Comparison of ENCODE assay signal across 20 cellular contexts in genomic region chr9:89039092-89039465, GRCh38. TPM values are rescaled to one million over a fixed set of nuclear protein-coding genes. Genes with fewer than 3 reads are reported as not detected.
"Had no signal": no experiment of that assay in that cellular context is flagged by ENCODE, and none has a peak within 500 bp of the region (broad histone marks: within the 10 kb centered on the region; RNA-seq: fewer than 3 reads in every experiment).

No MANE protein-coding gene starts in this region.

- H3K4me2 ChIP-seq: neural progenitor cell had no signal

- H3K36me3 ChIP-seq: ascending aorta, cardiac muscle cell, neural progenitor cell, ovary, right lobe of liver, spleen had no signal

- ATAC-seq: activated CD8-positive, alpha-beta T cell treated with anti-CD3 and anti-CD28 coated beads for 36 hours; activated naive CD8-positive, alpha-beta T cell treated with anti-CD3 and anti-CD28 coated beads, Interleukin-2, amount 50 U/mL, for 24 hours; effector memory CD8-positive, alpha-beta T cell; left lobe of liver; naive thymus-derived CD4-positive, alpha-beta T cell; right lobe of liver; stimulated activated naive B cell treated with anti-CD40 and anti-IgM and Interleukin-4, amounts not matched to agents 10 μg/mL and 1 μg/mL and 100 μg/mL, for 72 hours had no signal

- H2AFZ ChIP-seq: neural progenitor cell had no signal

- H3K9ac ChIP-seq: neural progenitor cell had no signal

- DNase-seq: activated CD4-positive, alpha-beta T cell treated with anti-CD3 and anti-CD28 coated beads, Interleukin-2, amount 10 ng/mL, durations not matched to agents 24 days and 14 days; activated CD8-positive, alpha-beta T cell treated with anti-CD3 and anti-CD28 coated beads for 36 hours; activated naive CD4-positive, alpha-beta T cell treated with anti-CD3 and anti-CD28 coated beads for 36 hours; activated naive CD8-positive, alpha-beta T cell treated with anti-CD3 and anti-CD28 coated beads, Interleukin-2, amount 50 U/mL, for 24 hours; activated T-cell treated with anti-CD3 and anti-CD28 coated beads, Interleukin-2, amount 50 U/mL, for 1 hour; dermis blood vessel endothelial cell; effector memory CD8-positive, alpha-beta T cell; kidney; naive thymus-derived CD4-positive, alpha-beta T cell; ovary; psoas muscle; right lobe of liver; spleen; stimulated activated naive B cell treated with anti-CD40 and anti-IgM and Interleukin-4, amounts not matched to agents 10 μg/mL and 1 μg/mL and 100 μg/mL, for 72 hours; T1000 had no signal

- H3K4me3 ChIP-seq: ascending aorta, cardiac muscle cell, mucosa of descending colon, neural progenitor cell, ovary, psoas muscle, right lobe of liver, spleen had no signal

- H3K27ac ChIP-seq: ascending aorta, cardiac muscle cell, neural progenitor cell, ovary, psoas muscle, right lobe of liver, spleen had no signal

- H3K27me3 ChIP-seq: ascending aorta, cardiac muscle cell, neural progenitor cell, ovary, right lobe of liver had no signal

- H3K9me3 ChIP-seq: ascending aorta, mucosa of descending colon, ovary, psoas muscle, right lobe of liver, spleen had no signal

- H3K4me1 ChIP-seq: ascending aorta, neural progenitor cell, psoas muscle, right lobe of liver had no signal

RNA-seq across cellular contexts. Expression of gene S1PR3, which starts 47.8 kb away (rescaled TPM):
- polyA plus RNA-seq: naive thymus-derived CD4-positive, alpha-beta T cell had no signal
